ENCODE assay signal across 8 cellular contexts in the genomic region with DNA sequence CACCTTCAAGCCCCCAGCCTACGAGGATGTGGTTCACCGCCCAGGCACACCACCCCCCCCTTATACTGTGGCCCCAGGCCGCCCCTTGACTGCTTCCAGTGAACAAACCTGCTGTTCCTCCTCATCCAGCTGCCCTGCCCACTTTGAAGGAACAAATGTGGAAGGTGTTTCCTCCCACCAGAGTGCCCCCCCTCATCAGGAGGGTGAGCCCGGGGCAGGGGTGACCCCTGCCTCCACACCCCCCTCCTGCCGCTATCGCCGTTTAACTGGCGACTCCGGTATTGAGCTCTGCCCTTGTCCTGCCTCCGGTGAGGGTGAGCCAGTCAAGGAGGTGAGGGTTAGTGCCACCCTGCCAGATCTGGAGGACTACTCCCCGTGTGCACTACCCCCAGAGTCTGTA. TPM values are rescaled to one million over a fixed set of nuclear protein-coding genes. Genes with fewer than 3 reads are reported as not detected.
DNase-seq lines count a peak whose midpoint lies in the region; ATAC-seq, FAIRE-seq and TF ChIP-seq lines count a peak whose summit lies in the region.
"Not testable (repeated sequence)": the region's sequence is repeated elsewhere in the genome, so short reads cannot be mapped to it uniquely, and the experiment has no call there.

No MANE protein-coding gene starts in this region.

- peaks cover 6 to 23% of the 10 kb centered on the region in 2 donors for H3K36me3 Mint-ChIP-seq in CD4-positive, alpha-beta memory T cell
- H3K36me3 Mint-ChIP-seq in IgD-negative memory B cell; astrocyte (ENCODE audit: low read depth, unreplicated experiment); natural killer cell treated with Interleukin-12 subunit alpha and Interleukin-12 subunit beta and Interleukin-15 and Interleukin-18, amount 100 ng/mL, for 72 hours: not testable (repeated sequence)
- peaks cover 58% of the 10 kb centered on the region for H3K36me3 Mint-ChIP-seq in activated B cell treated with CpG ODN at 0.5 μM for 24 hours (ENCODE audit: low read depth)
- H3K36me3 Mint-ChIP-seq in activated T-helper 1 cell treated with anti-CD3 and anti-CD28 coated beads, Interleukin-12 subunit alpha, Interleukin-12 subunit beta, Interleukin-2, Interleukin-4 antibody, amounts not matched to agents 30 ng/mL and 10 ng/mL and 1 ng/mL, durations not matched to agents 14 hours and 24 hours and 36 hours (ENCODE audit: low read depth), result peaks cover 28% of the 10 kb centered on the region
- H3K36me3 Mint-ChIP-seq in stimulated activated memory B cell treated with anti-CD40 and anti-IgM and Interleukin-4, amounts not matched to agents 10 μg/mL and 1 μg/mL and 100 μg/mL, for 72 hours, result peaks cover 41% of the 10 kb centered on the region

- not testable (repeated sequence) for H3K9me2 ChIP-seq in hepatocyte (replicated peaks; ENCODE audit: insufficient read depth)

- peaks cover 19% of the 10 kb centered on the region for H3K36me3 ChIP-seq in CD4-positive, alpha-beta memory T cell (ENCODE audit: insufficient read depth, low read length)
- H3K36me3 ChIP-seq in astrocyte (ENCODE audit: insufficient read depth, low read length); hepatocyte (replicated peaks; ENCODE audit: insufficient read depth, low read depth): not testable (repeated sequence)

- not testable (repeated sequence) for H3K9me3 ChIP-seq in CD4-positive, alpha-beta memory T cell (ENCODE audit: control insufficient read depth in 1 of 2, low read length in 2 of 2); astrocyte (ENCODE audit: insufficient read depth, low read depth, low read length); hepatocyte (ENCODE audit: low read depth)

- H3K27ac Mint-ChIP-seq in CD4-positive, alpha-beta memory T cell, result peak overlapping the region in 4 of 7 donors; percentile 10 to 100 (median 95)
- H3K27ac Mint-ChIP-seq in IgD-negative memory B cell, result peak overlapping the region in 1 of 3 donors; percentile 92
- H3K27ac Mint-ChIP-seq in activated B cell treated with CpG ODN at 0.5 μM for 24 hours; activated T-helper 1 cell treated with anti-CD3 and anti-CD28 coated beads, Interleukin-12 subunit alpha, Interleukin-12 subunit beta, Interleukin-2, Interleukin-4 antibody, amounts not matched to agents 30 ng/mL and 10 ng/mL and 1 ng/mL, durations not matched to agents 14 hours and 24 hours and 36 hours: not testable (repeated sequence)
- peak overlapping the region; percentile 66 for H3K27ac Mint-ChIP-seq in astrocyte (ENCODE audit: unreplicated experiment)
- H3K27ac Mint-ChIP-seq in natural killer cell treated with Interleukin-12 subunit alpha and Interleukin-12 subunit beta and Interleukin-15 and Interleukin-18, amount 100 ng/mL, for 72 hours, result peak overlapping the region; percentile 91 to 98
- H3K27ac Mint-ChIP-seq in stimulated activated memory B cell treated with anti-CD40 and anti-IgM and Interleukin-4, amounts not matched to agents 10 μg/mL and 1 μg/mL and 100 μg/mL, for 72 hours, result peak overlapping the region; percentile 96

- H3K9ac ChIP-seq in astrocyte (ENCODE audit: low read length), result not testable (repeated sequence)

- TF ChIP-seq CTCF in activated B cell treated with CpG ODN at 0.5 μM for 24 hours (IDR thresholded peaks at IDR 0.05); astrocyte (IDR thresholded peaks at IDR 0.05; ENCODE audit: insufficient read depth, low read depth, low read length); hepatocyte (IDR thresholded peaks at IDR 0.05; ENCODE audit: poor library complexity): not testable (repeated sequence)

- H2AFZ ChIP-seq in astrocyte (ENCODE audit: low read depth, low read length); hepatocyte: not testable (repeated sequence)

- peak overlapping the region; percentile 95 for H3K4me2 ChIP-seq in astrocyte (ENCODE audit: low read length)
- H3K4me2 ChIP-seq in hepatocyte, result peak overlapping the region; percentile 82

- FAIRE-seq in astrocyte (lab: Jason Lieb, UNC), result not testable (repeated sequence)

- not testable (repeated sequence) for ATAC-seq in activated B cell treated with CpG ODN at 0.5 μM for 24 hours (ENCODE audit: low read depth); natural killer cell treated with Interleukin-12 subunit alpha and Interleukin-12 subunit beta and Interleukin-15 and Interleukin-18, amount 100 ng/mL, for 72 hours; stimulated activated memory B cell treated with anti-CD40 and anti-IgM and Interleukin-4, amounts not matched to agents 10 μg/mL and 1 μg/mL and 100 μg/mL, for 72 hours

- H3K4me3 ChIP-seq in CD4-positive, alpha-beta memory T cell (ENCODE audit: low read length in 2 of 2); astrocyte (ENCODE audit: insufficient read depth, low read depth, low read length); hepatocyte: not testable (repeated sequence)

- intact Hi-C loops in CD4-positive, alpha-beta memory T cell (cut with micrococcal nuclease); activated B cell treated with CpG ODN at 0.5 μM for 24 hours (cut with micrococcal nuclease); activated T-helper 1 cell treated with anti-CD3 and anti-CD28 coated beads, Interleukin-12 subunit alpha, Interleukin-12 subunit beta, Interleukin-2, Interleukin-4 antibody, amounts not matched to agents 30 ng/mL and 10 ng/mL and 1 ng/mL, durations not matched to agents 14 hours and 24 hours and 36 hours (cut with micrococcal nuclease): not testable (repeated sequence)

- peak overlapping the region in 7 of 8 donors; percentile 53 to 99 (median 95) for H3K4me3 Mint-ChIP-seq in CD4-positive, alpha-beta memory T cell
- peak overlapping the region in 3 of 4 donors; percentile 57 to 90 (median 66) for H3K4me3 Mint-ChIP-seq in IgD-negative memory B cell
- peak overlapping the region; percentile 35 for H3K4me3 Mint-ChIP-seq in activated B cell treated with CpG ODN at 0.5 μM for 24 hours
- peak overlapping the region; percentile 98 for H3K4me3 Mint-ChIP-seq in activated T-helper 1 cell treated with anti-CD3 and anti-CD28 coated beads, Interleukin-12 subunit alpha, Interleukin-12 subunit beta, Interleukin-2, Interleukin-4 antibody, amounts not matched to agents 30 ng/mL and 10 ng/mL and 1 ng/mL, durations not matched to agents 14 hours and 24 hours and 36 hours
- H3K4me3 Mint-ChIP-seq in astrocyte (ENCODE audit: unreplicated experiment), result peak overlapping the region; percentile 98
- H3K4me3 Mint-ChIP-seq in natural killer cell treated with Interleukin-12 subunit alpha and Interleukin-12 subunit beta and Interleukin-15 and Interleukin-18, amount 100 ng/mL, for 72 hours, result peak overlapping the region; percentile 98
- peak overlapping the region; percentile 74 for H3K4me3 Mint-ChIP-seq in stimulated activated memory B cell treated with anti-CD40 and anti-IgM and Interleukin-4, amounts not matched to agents 10 μg/mL and 1 μg/mL and 100 μg/mL, for 72 hours

- H3K4me1 ChIP-seq in CD4-positive, alpha-beta memory T cell (ENCODE audit: insufficient read depth, low read length), result peaks cover 47% of the 10 kb centered on the region
- H3K4me1 ChIP-seq in astrocyte (ENCODE audit: insufficient read depth, low read length) (peaks cover 21% of the 10 kb centered on the region), hepatocyte (ENCODE audit: insufficient read depth) (peaks cover 22% of the 10 kb centered on the region)

- WGBS in hepatocyte (ENCODE audit: low lambda C conversion rate, missing lambda C conversion rate), result 85% methylated on average over 11 of the region's 11 CpGs

- not testable (repeated sequence) for H3K9me3 Mint-ChIP-seq in CD4-positive, alpha-beta memory T cell; IgD-negative memory B cell; activated B cell treated with CpG ODN at 0.5 μM for 24 hours; activated T-helper 1 cell treated with anti-CD3 and anti-CD28 coated beads, Interleukin-12 subunit alpha, Interleukin-12 subunit beta, Interleukin-2, Interleukin-4 antibody, amounts not matched to agents 30 ng/mL and 10 ng/mL and 1 ng/mL, durations not matched to agents 14 hours and 24 hours and 36 hours; astrocyte (ENCODE audit: unreplicated experiment); natural killer cell treated with Interleukin-12 subunit alpha and Interleukin-12 subunit beta and Interleukin-15 and Interleukin-18, amount 100 ng/mL, for 72 hours; stimulated activated memory B cell treated with anti-CD40 and anti-IgM and Interleukin-4, amounts not matched to agents 10 μg/mL and 1 μg/mL and 100 μg/mL, for 72 hours

- peaks cover 16% of the 10 kb centered on the region for H4K20me1 ChIP-seq in astrocyte (ENCODE audit: insufficient read depth, low read length)
- not testable (repeated sequence) for H4K20me1 ChIP-seq in hepatocyte (ENCODE audit: insufficient read depth, poor library complexity, severe bottlenecking)

- H3K79me2 ChIP-seq in astrocyte (ENCODE audit: insufficient read depth, low read length) (peaks cover 49% of the 10 kb centered on the region), hepatocyte (peaks cover 47% of the 10 kb centered on the region)

- H3K27me3 ChIP-seq in CD4-positive, alpha-beta memory T cell (ENCODE audit: insufficient read depth, low read length); astrocyte (ENCODE audit: insufficient read depth, low read length); hepatocyte: not testable (repeated sequence)

- not testable (repeated sequence) for H3K27ac ChIP-seq in CD4-positive, alpha-beta memory T cell (ENCODE audit: low read depth, low read length); astrocyte (ENCODE audit: low read depth, low read length); hepatocyte

- not testable (repeated sequence) for DNase-seq in CD4-positive, alpha-beta memory T cell; activated B cell treated with CpG ODN at 0.5 μM for 24 hours; activated T-helper 1 cell treated with anti-CD3 and anti-CD28 coated beads, Interleukin-12 subunit alpha, Interleukin-12 subunit beta, Interleukin-2, Interleukin-4 antibody, amounts not matched to agents 30 ng/mL and 10 ng/mL and 1 ng/mL, durations not matched to agents 14 hours and 24 hours and 36 hours (ENCODE audit: low spot score); astrocyte (ENCODE audit: low read depth); hepatocyte (ENCODE audit: low spot score); natural killer cell treated with Interleukin-12 subunit alpha and Interleukin-12 subunit beta and Interleukin-15 and Interleukin-18, amount 100 ng/mL, for 72 hours (ENCODE audit: low spot score)

- H3K4me1 Mint-ChIP-seq in CD4-positive, alpha-beta memory T cell, result peaks cover 34 to 69% (median 54%) of the 10 kb centered on the region in 4 donors
- H3K4me1 Mint-ChIP-seq in IgD-negative memory B cell (peaks cover 25 to 35% (median 31%) of the 10 kb centered on the region in 3 donors), activated B cell treated with CpG ODN at 0.5 μM for 24 hours (peaks cover 62% of the 10 kb centered on the region), astrocyte (ENCODE audit: low read depth, unreplicated experiment) (peaks cover 23% of the 10 kb centered on the region)
- peaks cover 50% of the 10 kb centered on the region for H3K4me1 Mint-ChIP-seq in activated T-helper 1 cell treated with anti-CD3 and anti-CD28 coated beads, Interleukin-12 subunit alpha, Interleukin-12 subunit beta, Interleukin-2, Interleukin-4 antibody, amounts not matched to agents 30 ng/mL and 10 ng/mL and 1 ng/mL, durations not matched to agents 14 hours and 24 hours and 36 hours (ENCODE audit: low read depth)
- peaks cover 47 to 65% of the 10 kb centered on the region in 2 donors for H3K4me1 Mint-ChIP-seq in natural killer cell treated with Interleukin-12 subunit alpha and Interleukin-12 subunit beta and Interleukin-15 and Interleukin-18, amount 100 ng/mL, for 72 hours (ENCODE audit: low read depth in 2 of 2)
- peaks cover 56% of the 10 kb centered on the region for H3K4me1 Mint-ChIP-seq in stimulated activated memory B cell treated with anti-CD40 and anti-IgM and Interleukin-4, amounts not matched to agents 10 μg/mL and 1 μg/mL and 100 μg/mL, for 72 hours

- CTCF ChIA-PET in CD4-positive, alpha-beta memory T cell (lab: Charles Lee; ENCODE audit: partially characterized antibody), result not testable (repeated sequence)
- CTCF ChIA-PET in activated B cell treated with CpG ODN at 0.5 μM for 24 hours (lab: Charles Lee), result interaction anchor here (1.2 kb wide), 1 partner anchor 23 kb away, joined by 3 read pairs; a partner anchor contains a TSS

- H3K27me3 Mint-ChIP-seq in CD4-positive, alpha-beta memory T cell; IgD-negative memory B cell; activated B cell treated with CpG ODN at 0.5 μM for 24 hours; activated T-helper 1 cell treated with anti-CD3 and anti-CD28 coated beads, Interleukin-12 subunit alpha, Interleukin-12 subunit beta, Interleukin-2, Interleukin-4 antibody, amounts not matched to agents 30 ng/mL and 10 ng/mL and 1 ng/mL, durations not matched to agents 14 hours and 24 hours and 36 hours (ENCODE audit: insufficient read depth); astrocyte (ENCODE audit: low read depth, unreplicated experiment); natural killer cell treated with Interleukin-12 subunit alpha and Interleukin-12 subunit beta and Interleukin-15 and Interleukin-18, amount 100 ng/mL, for 72 hours; stimulated activated memory B cell treated with anti-CD40 and anti-IgM and Interleukin-4, amounts not matched to agents 10 μg/mL and 1 μg/mL and 100 μg/mL, for 72 hours: not testable (repeated sequence)

- POLR2A ChIA-PET in CD4-positive, alpha-beta memory T cell (lab: Charles Lee; ENCODE audit: partially characterized antibody), result interaction anchor here (9.5 kb wide), 1 partner anchor 17 kb away, joined by 516 read pairs; a partner anchor contains a TSS
- POLR2A ChIA-PET in activated B cell treated with CpG ODN at 0.5 μM for 24 hours (lab: Charles Lee), result interaction anchor here (10.0 kb wide), 1 partner anchor 13 kb away, joined by 127 read pairs; a partner anchor contains a TSS

RNA-seq across cellular contexts. Expression of a gene that starts 2.0 kb away (rescaled TPM):
- total RNA-seq in CD4-positive, alpha-beta memory T cell, result 100 to 1,000 TPM; 108 to 109 TPM
- 10 to 100 TPM; 38.1 to 41.2 TPM for polyA plus RNA-seq in CD4-positive, alpha-beta memory T cell
- 39.5 TPM for polyA plus RNA-seq in IgD-negative memory B cell
- 61.4 and 65.3 TPM in 2 replicates for total RNA-seq in activated B cell treated with CpG ODN at 0.5 μM for 24 hours
- total RNA-seq in activated T-helper 1 cell treated with anti-CD3 and anti-CD28 coated beads, Interleukin-12 subunit alpha, Interleukin-12 subunit beta, Interleukin-2, Interleukin-4 antibody, amounts not matched to agents 30 ng/mL and 10 ng/mL and 1 ng/mL, durations not matched to agents 14 hours and 24 hours and 36 hours, result 32.6 and 35.3 TPM in 2 replicates
- total RNA-seq in astrocyte, result 56.4 and 58.3 TPM in 2 replicates
- total RNA-seq in hepatocyte, result 66.5 and 85.7 TPM in 2 replicates
- 87.5 and 95.0 TPM in 2 replicates for polyA plus RNA-seq in hepatocyte
- 10 to 100 TPM; 28.6 to 48.0 TPM for total RNA-seq in natural killer cell treated with Interleukin-12 subunit alpha and Interleukin-12 subunit beta and Interleukin-15 and Interleukin-18, amount 100 ng/mL, for 72 hours

RNA-seq across cellular contexts. Expression of a gene that starts 5.0 kb away (rescaled TPM):
- 10 to 100 TPM; 92.3 to 94.1 TPM for total RNA-seq in CD4-positive, alpha-beta memory T cell
- polyA plus RNA-seq in CD4-positive, alpha-beta memory T cell, result 10 to 100 TPM; 34.0 to 38.5 TPM
- polyA plus RNA-seq in IgD-negative memory B cell (37.7 TPM), hepatocyte (48.3 and 60.2 TPM in 2 replicates)
- total RNA-seq in activated B cell treated with CpG ODN at 0.5 μM for 24 hours (70.8 and 85.7 TPM in 2 replicates), astrocyte (84.4 and 101 TPM in 2 replicates), hepatocyte (47.6 and 67.1 TPM in 2 replicates)
- total RNA-seq in activated T-helper 1 cell treated with anti-CD3 and anti-CD28 coated beads, Interleukin-12 subunit alpha, Interleukin-12 subunit beta, Interleukin-2, Interleukin-4 antibody, amounts not matched to agents 30 ng/mL and 10 ng/mL and 1 ng/mL, durations not matched to agents 14 hours and 24 hours and 36 hours, result 87.7 and 88.6 TPM in 2 replicates
- total RNA-seq in natural killer cell treated with Interleukin-12 subunit alpha and Interleukin-12 subunit beta and Interleukin-15 and Interleukin-18, amount 100 ng/mL, for 72 hours, result 100 to 1,000 TPM in 1 of 2 donors, 10 to 100 TPM in 1; 97.9 to 111 TPM

RNA-seq across cellular contexts. Expression of a gene that starts 5.3 kb away (rescaled TPM):
- 10 to 100 TPM; 76.4 to 82.8 TPM for total RNA-seq in CD4-positive, alpha-beta memory T cell
- polyA plus RNA-seq in CD4-positive, alpha-beta memory T cell, result 1 to 10 TPM; 4.6 to 7.7 TPM
- 11.4 TPM for polyA plus RNA-seq in IgD-negative memory B cell
- 47.9 and 51.3 TPM in 2 replicates for total RNA-seq in activated B cell treated with CpG ODN at 0.5 μM for 24 hours
- total RNA-seq in activated T-helper 1 cell treated with anti-CD3 and anti-CD28 coated beads, Interleukin-12 subunit alpha, Interleukin-12 subunit beta, Interleukin-2, Interleukin-4 antibody, amounts not matched to agents 30 ng/mL and 10 ng/mL and 1 ng/mL, durations not matched to agents 14 hours and 24 hours and 36 hours, result 67.8 and 70.0 TPM in 2 replicates
- 19.2 and 23.2 TPM in 2 replicates for total RNA-seq in astrocyte
- total RNA-seq in hepatocyte, result 16.0 and 20.0 TPM in 2 replicates
- polyA plus RNA-seq in hepatocyte, result 18.9 and 19.9 TPM in 2 replicates
- total RNA-seq in natural killer cell treated with Interleukin-12 subunit alpha and Interleukin-12 subunit beta and Interleukin-15 and Interleukin-18, amount 100 ng/mL, for 72 hours, result 10 to 100 TPM; 42.3 to 45.6 TPM

RNA-seq across cellular contexts. Expression of a gene that starts 12.2 kb away (rescaled TPM):
- 10 to 100 TPM; 72.8 to 82.3 TPM for total RNA-seq in CD4-positive, alpha-beta memory T cell
- 100 to 1,000 TPM in 1 of 2 donors, 10 to 100 TPM in 1; 96.5 to 120 TPM for polyA plus RNA-seq in CD4-positive, alpha-beta memory T cell
- 144 TPM for polyA plus RNA-seq in IgD-negative memory B cell
- 86.9 and 98.8 TPM in 2 replicates for total RNA-seq in activated B cell treated with CpG ODN at 0.5 μM for 24 hours
- 118 and 124 TPM in 2 replicates for total RNA-seq in activated T-helper 1 cell treated with anti-CD3 and anti-CD28 coated beads, Interleukin-12 subunit alpha, Interleukin-12 subunit beta, Interleukin-2, Interleukin-4 antibody, amounts not matched to agents 30 ng/mL and 10 ng/mL and 1 ng/mL, durations not matched to agents 14 hours and 24 hours and 36 hours
- total RNA-seq in astrocyte, result 48.0 and 50.6 TPM in 2 replicates
- total RNA-seq in hepatocyte, result 13.8 and 23.4 TPM in 2 replicates
- polyA plus RNA-seq in hepatocyte, result 89.6 and 95.9 TPM in 2 replicates
- 100 to 1,000 TPM in 1 of 2 donors, 10 to 100 TPM in 1; 94.5 to 111 TPM for total RNA-seq in natural killer cell treated with Interleukin-12 subunit alpha and Interleukin-12 subunit beta and Interleukin-15 and Interleukin-18, amount 100 ng/mL, for 72 hours

RNA-seq across cellular contexts. Expression of a gene that starts 18.5 kb away (rescaled TPM):
- total RNA-seq in CD4-positive, alpha-beta memory T cell, result not detected
- under 1 TPM in 1 of 2 donors, not detected in 1; 0.14 TPM for polyA plus RNA-seq in CD4-positive, alpha-beta memory T cell
- 0.88 TPM for polyA plus RNA-seq in IgD-negative memory B cell
- total RNA-seq in activated B cell treated with CpG ODN at 0.5 μM for 24 hours, result 8.3 and 11.6 TPM in 2 replicates
- total RNA-seq in activated T-helper 1 cell treated with anti-CD3 and anti-CD28 coated beads, Interleukin-12 subunit alpha, Interleukin-12 subunit beta, Interleukin-2, Interleukin-4 antibody, amounts not matched to agents 30 ng/mL and 10 ng/mL and 1 ng/mL, durations not matched to agents 14 hours and 24 hours and 36 hours, result 4.0 and 4.2 TPM in 2 replicates
- 41.6 and 44.4 TPM in 2 replicates for total RNA-seq in astrocyte
- total RNA-seq in hepatocyte, result 66.1 and 74.2 TPM in 2 replicates
- polyA plus RNA-seq in hepatocyte, result 77.5 and 85.0 TPM in 2 replicates
- total RNA-seq in natural killer cell treated with Interleukin-12 subunit alpha and Interleukin-12 subunit beta and Interleukin-15 and Interleukin-18, amount 100 ng/mL, for 72 hours, result 10 to 100 TPM in 1 of 2 donors, 1 to 10 TPM in 1; 4.6 to 11.6 TPM

Comparison
In these comparisons a context has a peak if more than half of its experiments do, and no peak if none do; other contexts are left out.
1. H3K4me3 Mint-ChIP-seq: peak in every context shown above with its lines; median percentile 98 in activated T-helper 1 cell treated with anti-CD3 and anti-CD28 coated beads, Interleukin-12 subunit alpha, Interleukin-12 subunit beta, Interleukin-2, Interleukin-4 antibody, amounts not matched to agents 30 ng/mL and 10 ng/mL and 1 ng/mL, durations not matched to agents 14 hours and 24 hours and 36 hours; 98 in astrocyte; 98 in natural killer cell treated with Interleukin-12 subunit alpha and Interleukin-12 subunit beta and Interleukin-15 and Interleukin-18, amount 100 ng/mL, for 72 hours; 95 in CD4-positive, alpha-beta memory T cell; 74 in stimulated activated memory B cell treated with anti-CD40 and anti-IgM and Interleukin-4, amounts not matched to agents 10 μg/mL and 1 μg/mL and 100 μg/mL, for 72 hours; 66 in IgD-negative memory B cell; 35 in activated B cell treated with CpG ODN at 0.5 μM for 24 hours.